In genomic region chr1:147534386-147534785, GRCh38 we compare ENCODE assay signal across 16 cellular contexts. TPM values are rescaled to one million over a fixed set of nuclear protein-coding genes. Genes with fewer than 3 reads are reported as not detected.
A peak's percentile ranks its signal among the peaks of the same experiment; 100 is the strongest.
DNase-seq lines count a peak whose midpoint lies in the region; ATAC-seq and TF ChIP-seq lines count a peak whose summit lies in the region.
"Had no signal": no experiment of that assay in that cellular context is flagged by ENCODE, and none has a peak within 500 bp of the region (broad histone marks: within the 10 kb centered on the region; RNA-seq: fewer than 3 reads in every experiment).

No MANE protein-coding gene starts in this region.

- no peak overlapping the region for H3K27ac Mint-ChIP-seq in activated T-cell treated with anti-CD3 and anti-CD28 coated beads, Interleukin-2, amount 50 U/mL, for 72 hours
- H3K27ac Mint-ChIP-seq in activated T-helper 2 cell treated with anti-CD3 and anti-CD28 coated beads, Interferon-gamma antibody, Interleukin-2, Interleukin-4, amounts not matched to agents 10 μg/mL and 5 μg/mL and 100 μg/mL, durations not matched to agents 14 hours and 24 hours and 36 hours: no peak overlapping the region
- H3K27ac Mint-ChIP-seq: activated B cell treated with CpG ODN at 0.5 μM for 24 hours had no signal

- H4K8ac ChIP-seq in IMR-90 (ENCODE audit: low read depth in 2 of 2, low read length in 2 of 2) (no peak overlapping the region), mesenchymal stem cell (ENCODE audit: low read length) (no peak overlapping the region)

- H3K36me3 ChIP-seq in BE2C (no peaks in the 10 kb centered on the region), IMR-90 (ENCODE audit: control insufficient read depth, insufficient read depth, low read length) (no peaks in the 10 kb centered on the region), mesenchymal stem cell (ENCODE audit: control insufficient read depth in 1 of 2, insufficient read depth in 2 of 2, low read depth in 1 of 2, low read length in 2 of 2) (no peaks in the 10 kb centered on the region)
- H3K36me3 ChIP-seq: neutrophil, suprapubic skin had no signal

- H3K27me3 ChIP-seq in BE2C: no peaks in the 10 kb centered on the region
- no peaks in the 10 kb centered on the region for H3K27me3 ChIP-seq in IMR-90 (ENCODE audit: control insufficient read depth, insufficient read depth, low read length)
- no peaks in the 10 kb centered on the region for H3K27me3 ChIP-seq in mesenchymal stem cell (ENCODE audit: control insufficient read depth in 1 of 2, insufficient read depth in 1 of 2, low read length in 2 of 2)
- H3K27me3 ChIP-seq: suprapubic skin had no signal

- H3K4me3 ChIP-seq in BE2C (ENCODE audit: low read depth, low read length) (no peak overlapping the region), IMR-90 (ENCODE audit: insufficient read depth, low read depth, low read length) (no peak overlapping the region), mesenchymal stem cell (ENCODE audit: insufficient read depth in 1 of 2, low read depth in 1 of 2, low read length in 2 of 2) (peak overlapping the region in 1 of 2 experiments; percentile 0)
- H3K4me3 ChIP-seq: suprapubic skin had no signal

- no peak overlapping the region for H4K5ac ChIP-seq in IMR-90 (ENCODE audit: low read depth, low read length)

- no peaks in the 10 kb centered on the region for H3K9me3 Mint-ChIP-seq in activated T-cell treated with anti-CD3 and anti-CD28 coated beads, Interleukin-2, amount 50 U/mL, for 72 hours
- H3K9me3 Mint-ChIP-seq in activated T-helper 2 cell treated with anti-CD3 and anti-CD28 coated beads, Interferon-gamma antibody, Interleukin-2, Interleukin-4, amounts not matched to agents 10 μg/mL and 5 μg/mL and 100 μg/mL, durations not matched to agents 14 hours and 24 hours and 36 hours: no peaks in the 10 kb centered on the region
- H3K9me3 Mint-ChIP-seq: activated B cell treated with CpG ODN at 0.5 μM for 24 hours had no signal

- H2AFZ ChIP-seq in IMR-90 (replicated peaks; ENCODE audit: low read length, poor library complexity): peak overlapping the region; percentile 53
- H2AFZ ChIP-seq in mesenchymal stem cell (ENCODE audit: low read depth, low read length): peak overlapping the region; percentile 6

- TF ChIP-seq RAD21 in IMR-90 (IDR thresholded peaks at IDR 0.05; ENCODE audit: low read length): no peak

- no peak overlapping the region for H2BK12ac ChIP-seq in mesenchymal stem cell (ENCODE audit: low read length in 2 of 2)

- H3K4me3 Mint-ChIP-seq in activated T-cell treated with anti-CD3 and anti-CD28 coated beads, Interleukin-2, amount 50 U/mL, for 72 hours: no peak overlapping the region
- H3K4me3 Mint-ChIP-seq in activated T-helper 2 cell treated with anti-CD3 and anti-CD28 coated beads, Interferon-gamma antibody, Interleukin-2, Interleukin-4, amounts not matched to agents 10 μg/mL and 5 μg/mL and 100 μg/mL, durations not matched to agents 14 hours and 24 hours and 36 hours (ENCODE audit: low read depth): no peak overlapping the region
- H3K4me3 Mint-ChIP-seq: activated B cell treated with CpG ODN at 0.5 μM for 24 hours had no signal

- CTCF ChIA-PET in IMR-90 (lab: Yijun Ruan, JAX): no interaction called here

- H3K27ac ChIP-seq in IMR-90 (ENCODE audit: insufficient read depth, low read length) (no peak overlapping the region), mesenchymal stem cell (ENCODE audit: low read length, poor library complexity, severe bottlenecking) (peak overlapping the region; percentile 11), substantia nigra (ENCODE audit: low read depth, low read length, poor library complexity, severe bottlenecking) (no peak overlapping the region)
- H3K27ac ChIP-seq: neutrophil, suprapubic skin had no signal

- TF ChIP-seq CTCF in BE2C (IDR thresholded peaks at IDR 0.05; ENCODE audit: low read depth, low read length) (no peak), IMR-90 (conservative IDR thresholded peaks at IDR 0.05; ENCODE audit: low read depth, low read length) (no peak)

- no peaks in the 10 kb centered on the region for H3K36me3 Mint-ChIP-seq in activated T-cell treated with anti-CD3 and anti-CD28 coated beads, Interleukin-2, amount 50 U/mL, for 72 hours (ENCODE audit: insufficient read depth in 2 of 2)
- H3K36me3 Mint-ChIP-seq in activated T-helper 2 cell treated with anti-CD3 and anti-CD28 coated beads, Interferon-gamma antibody, Interleukin-2, Interleukin-4, amounts not matched to agents 10 μg/mL and 5 μg/mL and 100 μg/mL, durations not matched to agents 14 hours and 24 hours and 36 hours (ENCODE audit: low read depth): no peaks in the 10 kb centered on the region

- no peak overlapping the region for H2AK9ac ChIP-seq in IMR-90 (replicated peaks; ENCODE audit: low read depth, low read length, poor library complexity)

- H2BK15ac ChIP-seq in IMR-90 (ENCODE audit: low read depth, low read length) (no peak overlapping the region), mesenchymal stem cell (ENCODE audit: low read depth, poor library complexity, severe bottlenecking) (no peak overlapping the region)

- intact Hi-C loops in IMR-90 (cut with micrococcal nuclease): no loop called here
- intact Hi-C loops in activated T-helper 2 cell treated with anti-CD3 and anti-CD28 coated beads, Interferon-gamma antibody, Interleukin-2, Interleukin-4, amounts not matched to agents 10 μg/mL and 5 μg/mL and 100 μg/mL, durations not matched to agents 14 hours and 24 hours and 36 hours (cut with micrococcal nuclease): no loop called here

- H3K4me2 ChIP-seq in IMR-90 (ENCODE audit: low read depth, low read length): no peak overlapping the region
- H3K4me2 ChIP-seq in mesenchymal stem cell (ENCODE audit: low read length, poor library complexity, severe bottlenecking): no peak overlapping the region

- H3K9ac ChIP-seq in IMR-90 (ENCODE audit: low read depth, low read length) (no peak overlapping the region), mesenchymal stem cell (ENCODE audit: low read length) (no peak overlapping the region)

- H3K14ac ChIP-seq in IMR-90 (replicated peaks; ENCODE audit: low read depth, low read length): no peak overlapping the region
- H3K14ac ChIP-seq in mesenchymal stem cell (ENCODE audit: low read length in 2 of 2): no peak overlapping the region

- TF ChIP-seq POLR2A in IMR-90 (IDR thresholded peaks at IDR 0.05; ENCODE audit: low read depth, low read length): no peak

- no peak overlapping the region for H2BK20ac ChIP-seq in IMR-90 (ENCODE audit: low read depth, low read length)

- DNase-seq in BE2C: peak; percentile 63
- peak; percentile 26 for DNase-seq in IMR-90
- peak; percentile 21 for DNase-seq in amniotic epithelial cell (ENCODE audit: low read depth)
- peak; percentile 46 for DNase-seq in mesenchymal stem cell
- DNase-seq in activated T-cell treated with anti-CD3 and anti-CD28 coated beads, Interleukin-2, amount 50 U/mL, for 72 hours: no peak
- DNase-seq in substantia nigra (lab: John Stamatoyannopoulos, UW): no peak
- no peak for DNase-seq in activated T-helper 2 cell treated with anti-CD3 and anti-CD28 coated beads, Interferon-gamma antibody, Interleukin-2, Interleukin-4, amounts not matched to agents 10 μg/mL and 5 μg/mL and 100 μg/mL, durations not matched to agents 14 hours and 24 hours and 36 hours (ENCODE audit: low spot score)
- DNase-seq: activated B cell treated with CpG ODN at 0.5 μM for 24 hours; Caco-2; cortex of kidney; glutamatergic neuron; midbrain; stimulated activated CD4-positive, alpha-beta T cell treated with anti-CD3 and anti-CD28 coated beads, Interleukin-2, amount 100 ng/mL, for 48 hours had no signal

- H3K4me1 ChIP-seq in BE2C (peaks cover 27% of the 10 kb centered on the region), IMR-90 (ENCODE audit: control insufficient read depth, insufficient read depth, low read length) (peaks cover 7% of the 10 kb centered on the region), mesenchymal stem cell (ENCODE audit: control insufficient read depth, insufficient read depth, low read depth, low read length) (peaks cover 6% of the 10 kb centered on the region)

- ATAC-seq in IMR-90 (ENCODE audit: low read depth): peak; percentile 46
- ATAC-seq in HG03175 (IDR thresholded peaks at IDR 0.05; ENCODE audit: unreplicated experiment): no peak
- no peak for ATAC-seq in activated T-cell treated with anti-CD3 and anti-CD28 coated beads, Interleukin-2, amount 50 U/mL, for 72 hours (replicated peaks in 1 of 2)

- H2BK5ac ChIP-seq in IMR-90 (ENCODE audit: low read depth, low read length, poor library complexity, severe bottlenecking): no peak overlapping the region
- H2BK5ac ChIP-seq in mesenchymal stem cell (ENCODE audit: low read depth, low read length, poor library complexity, severe bottlenecking): no peak overlapping the region

- H3K23ac ChIP-seq in IMR-90 (ENCODE audit: low read depth, low read length): no peak overlapping the region
- no peak overlapping the region for H3K23ac ChIP-seq in mesenchymal stem cell (ENCODE audit: low read length in 2 of 2)

- H3K79me1 ChIP-seq in IMR-90 (ENCODE audit: low read depth in 1 of 2, low read length in 2 of 2) (no peaks in the 10 kb centered on the region), mesenchymal stem cell (replicated peaks; ENCODE audit: low read length, poor library complexity, severe bottlenecking) (no peaks in the 10 kb centered on the region)

- H3K9me1 ChIP-seq in IMR-90 (ENCODE audit: insufficient read depth, low read length): no peaks in the 10 kb centered on the region; the same call in 1 of the 2 replicates

- H3K27me3 Mint-ChIP-seq in activated T-cell treated with anti-CD3 and anti-CD28 coated beads, Interleukin-2, amount 50 U/mL, for 72 hours (ENCODE audit: low read depth): no peaks in the 10 kb centered on the region
- peaks cover 1% of the 10 kb centered on the region for H3K27me3 Mint-ChIP-seq in activated T-helper 2 cell treated with anti-CD3 and anti-CD28 coated beads, Interferon-gamma antibody, Interleukin-2, Interleukin-4, amounts not matched to agents 10 μg/mL and 5 μg/mL and 100 μg/mL, durations not matched to agents 14 hours and 24 hours and 36 hours (ENCODE audit: low read depth)

- BruUV-seq in IMR-90 (replicated peaks; lab: Mats Ljungman, UMichigan): no TSS peak

- H3K18ac ChIP-seq in IMR-90 (ENCODE audit: low read depth, low read length) (no peak overlapping the region), mesenchymal stem cell (ENCODE audit: low read depth in 1 of 2, low read length in 2 of 2) (no peak overlapping the region)

- no peak overlapping the region for H3K56ac ChIP-seq in IMR-90 (ENCODE audit: extremely low read depth, insufficient read depth, low read length)

- in situ Hi-C loops in IMR-90 (cut with MboI; ENCODE audit: low sequenced_read_pairs): no loop called here

- H3K9me3 ChIP-seq in BE2C (no peaks in the 10 kb centered on the region), IMR-90 (ENCODE audit: control insufficient read depth, insufficient read depth, low read length) (no peaks in the 10 kb centered on the region), mesenchymal stem cell (ENCODE audit: control insufficient read depth, low read length) (no peaks in the 10 kb centered on the region)
- H3K9me3 ChIP-seq: Caco-2, neutrophil, suprapubic skin had no signal

- H3K4ac ChIP-seq in IMR-90 (ENCODE audit: low read depth, low read length): no peak overlapping the region
- H3K4ac ChIP-seq in mesenchymal stem cell (ENCODE audit: low read depth in 1 of 2, low read length in 2 of 2): no peak overlapping the region

- POLR2A ChIA-PET in IMR-90 (lab: Charles Lee; ENCODE audit: unreplicated experiment): no interaction called here

- H4K20me1 ChIP-seq in IMR-90 (ENCODE audit: insufficient read depth, low read length): no peaks in the 10 kb centered on the region

- whole genome bisulfite sequencing in IMR-90 (ENCODE audit: extremely low coverage in 2 of 2, insufficient read length in 1 of 2), 2 experiments: no CpG with 5 or more reads among the region's 3 CpGs
- 58% methylated on average over 3 of the region's 3 CpGs for WGBS in mesenchymal stem cell

- H3K4me1 Mint-ChIP-seq in activated T-cell treated with anti-CD3 and anti-CD28 coated beads, Interleukin-2, amount 50 U/mL, for 72 hours (ENCODE audit: low read depth): peaks cover 19% of the 10 kb centered on the region
- H3K4me1 Mint-ChIP-seq in activated T-helper 2 cell treated with anti-CD3 and anti-CD28 coated beads, Interferon-gamma antibody, Interleukin-2, Interleukin-4, amounts not matched to agents 10 μg/mL and 5 μg/mL and 100 μg/mL, durations not matched to agents 14 hours and 24 hours and 36 hours (ENCODE audit: low read depth): peaks cover 14% of the 10 kb centered on the region
- H3K4me1 Mint-ChIP-seq: activated B cell treated with CpG ODN at 0.5 μM for 24 hours had no signal

- no peak overlapping the region for H2AK5ac ChIP-seq in IMR-90 (ENCODE audit: low read depth, low read length)
- no peak overlapping the region for H2AK5ac ChIP-seq in mesenchymal stem cell (ENCODE audit: low read length, severe bottlenecking)

- H4K91ac ChIP-seq in IMR-90 (ENCODE audit: insufficient read depth, low read depth, low read length) (no peak overlapping the region), mesenchymal stem cell (ENCODE audit: low read length) (no peak overlapping the region)

- dilution Hi-C loops in IMR-90 (cut with HindIII; ENCODE audit: low sequenced_read_pairs, unreplicated experiment): no loop called here

- H2BK120ac ChIP-seq in IMR-90 (ENCODE audit: low read depth, low read length): no peak overlapping the region; the same call in 1 of the 2 replicates
- no peak overlapping the region for H2BK120ac ChIP-seq in mesenchymal stem cell (ENCODE audit: low read depth, low read length)

RNA-seq across cellular contexts. Expression of gene BCL9, which starts 6.9 kb away (rescaled TPM):
- 15.8 TPM for polyA plus RNA-seq in BE2C (2012; ENCODE audit: insufficient read depth, insufficient read length, low read depth)
- total RNA-seq in IMR-90 (2012; rRNA removed): 3.6 and 5.0 TPM in 2 replicates
- 10.5 and 12.4 TPM in 2 replicates for polyA plus RNA-seq in IMR-90 (2012; rRNA removed)
- polyA plus RNA-seq in IMR-90 (2012; cell fraction: cytosol; rRNA removed): 4.2 and 9.7 TPM in 2 replicates
- 9.2 and 12.4 TPM in 2 replicates for polyA plus RNA-seq in IMR-90 (2012; cell fraction: nucleus; rRNA removed; ENCODE audit: low replicate concordance)
- 13.1 TPM for polyA plus RNA-seq in mesenchymal stem cell (2013, experiment 1 of 2)
- polyA plus RNA-seq in mesenchymal stem cell (2013, experiment 2 of 2): 13.1 TPM
- total RNA-seq in activated T-cell treated with anti-CD3 and anti-CD28 coated beads, Interleukin-2, amount 50 U/mL, for 72 hours: 10 to 100 TPM; 21.5 to 22.2 TPM
- total RNA-seq in activated T-helper 2 cell treated with anti-CD3 and anti-CD28 coated beads, Interferon-gamma antibody, Interleukin-2, Interleukin-4, amounts not matched to agents 10 μg/mL and 5 μg/mL and 100 μg/mL, durations not matched to agents 14 hours and 24 hours and 36 hours: 26.6 and 29.7 TPM in 2 replicates

Comparison
In these comparisons a context has a peak if more than half of its experiments do, and no peak if none do; other contexts are left out.
1. DNase-seq: peak in BE2C (single experiment), IMR-90 (single experiment), amniotic epithelial cell (single experiment) and mesenchymal stem cell (single experiment); none in activated T-cell treated with anti-CD3 and anti-CD28 coated beads, Interleukin-2, amount 50 U/mL, for 72 hours (0 of 2), substantia nigra (0 of 49) and activated T-helper 2 cell treated with anti-CD3 and anti-CD28 coated beads, Interferon-gamma antibody, Interleukin-2, Interleukin-4, amounts not matched to agents 10 μg/mL and 5 μg/mL and 100 μg/mL, durations not matched to agents 14 hours and 24 hours and 36 hours (single experiment).